In the genomic region with DNA sequence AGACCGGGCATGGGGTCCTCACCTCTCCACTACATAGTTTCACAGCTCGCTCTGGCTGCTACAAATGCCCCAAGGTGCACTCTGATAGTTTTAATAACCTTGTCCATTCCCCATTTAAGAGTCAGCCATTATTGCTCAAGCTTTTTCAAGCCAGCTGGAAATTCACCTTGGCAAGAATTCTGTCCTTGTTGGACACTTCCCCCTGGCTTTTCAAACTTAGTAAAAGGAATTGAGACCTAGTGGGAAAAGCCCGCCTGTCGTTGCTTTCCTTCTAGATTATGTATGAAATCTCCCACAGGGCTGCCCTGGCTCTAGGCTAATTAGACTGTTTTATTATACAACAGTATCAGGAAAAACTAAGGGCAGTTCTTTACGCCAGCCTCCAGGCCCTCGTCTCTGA, we compare ENCODE assay signal across 20 cellular contexts.
DNase-seq lines count a peak whose midpoint lies in the region; ATAC-seq, FAIRE-seq and TF ChIP-seq lines count a peak whose summit lies in the region.
"Had no signal": no experiment of that assay in that cellular context is flagged by ENCODE, and none has a peak within 500 bp of the region (broad histone marks: within the 10 kb centered on the region; RNA-seq: fewer than 3 reads in every experiment).

No MANE protein-coding gene starts in this region.

- H3K4me1 ChIP-seq in left ventricle myocardium inferior (no peaks in the 10 kb centered on the region), aorta (ENCODE audit: control insufficient read depth in 1 of 2, insufficient read depth in 2 of 2, low read length in 2 of 2) (peaks cover 2 to 15% of the 10 kb centered on the region in 2 donors)

- TF ChIP-seq CTCF in cardiac fibroblast (IDR thresholded peaks at IDR 0.05; ENCODE audit: low read depth, low read length), result no peak
- no peak for TF ChIP-seq CTCF in left ventricle myocardium inferior (IDR thresholded peaks at IDR 0.05; ENCODE audit: borderline replicate concordance)

- ATAC-seq in aorta (ENCODE audit: low FRiP score), result peak; percentile 36
- ATAC-seq: GM23338, K562 had no signal

- WGBS in aorta, 2 donors, result 12% methylated on average over 6 of the region's 6 CpGs

- H3K4me3 ChIP-seq in cardiac fibroblast (replicated peaks in 1 of 2; ENCODE audit: low read depth in 2 of 2, low read length in 2 of 2) (no peak overlapping the region), left ventricle myocardium inferior (no peak overlapping the region), aorta (ENCODE audit: low read length in 2 of 2) (no peak overlapping the region)
- H3K4me3 ChIP-seq: GM23338, K562 had no signal

- CTCF ChIA-PET in activated naive CD4-positive, alpha-beta T cell treated with anti-CD3 and anti-CD28 coated beads for 36 hours (lab: Charles Lee), result no interaction called here

- FAIRE-seq in GM12891 (lab: Jason Lieb, UNC), result no peak
- FAIRE-seq: K562 had no signal

- no peak for TF ChIP-seq POLR2A in GM12891 (IDR thresholded peaks at IDR 0.05; ENCODE audit: low read depth, low read length)

- H3K27me3 ChIP-seq in left ventricle myocardium inferior (ENCODE audit: low read depth), result peaks cover 17% of the 10 kb centered on the region
- peaks cover 0 to 1% of the 10 kb centered on the region in 2 donors for H3K27me3 ChIP-seq in aorta (ENCODE audit: control insufficient read depth in 1 of 2, insufficient read depth in 2 of 2, low read length in 1 of 2)

- peak; percentile 28 to 33 for DNase-seq in cardiac fibroblast (ENCODE audit: low read depth in 2 of 2)
- DNase-seq in left ventricle myocardium inferior, result peak; percentile 15
- peak; percentile 1 for DNase-seq in midbrain (lab: John Stamatoyannopoulos, UW)
- DNase-seq in aorta, result no peak
- DNase-seq in GM12891 (ENCODE audit: insufficient read length, low spot score), result no peak
- no peak for DNase-seq in NCI-H1417 treated with DMSO at 0.1 percent for 48 hours (lab: John Stamatoyannopoulos, UW)
- no peak for DNase-seq in activated naive CD4-positive, alpha-beta T cell treated with anti-CD3 and anti-CD28 coated beads for 36 hours
- DNase-seq: Calu3; CD4-positive, alpha-beta memory T cell; DMS53; MV-4-11; NCI-H1417; NCI-H1930; NCI-H2171; NCI-H446; NCI-H69; NK-92 treated with Interleukin-12 subunit alpha and Interleukin-12 subunit beta, amount 100 ng/mL, for 24 hours had no signal

- no peaks in the 10 kb centered on the region for H3K36me3 Mint-ChIP-seq in activated naive CD4-positive, alpha-beta T cell treated with anti-CD3 and anti-CD28 coated beads for 36 hours (ENCODE audit: low read depth)
- H3K36me3 Mint-ChIP-seq: CD4-positive, alpha-beta memory T cell had no signal

- H3K36me3 ChIP-seq in left ventricle myocardium inferior (no peaks in the 10 kb centered on the region), aorta (ENCODE audit: control insufficient read depth in 1 of 2, insufficient read depth in 2 of 2, low read length in 1 of 2) (no peaks in the 10 kb centered on the region)

- H3K9me3 ChIP-seq in left ventricle myocardium inferior (replicated peaks) (no peaks in the 10 kb centered on the region), aorta (ENCODE audit: control insufficient read depth, low read length) (no peaks in the 10 kb centered on the region)

- no peaks in the 10 kb centered on the region for H3K9me3 Mint-ChIP-seq in activated naive CD4-positive, alpha-beta T cell treated with anti-CD3 and anti-CD28 coated beads for 36 hours
- H3K9me3 Mint-ChIP-seq: CD4-positive, alpha-beta memory T cell; GM23338 had no signal

- no peaks in the 10 kb centered on the region for H3K27me3 Mint-ChIP-seq in activated naive CD4-positive, alpha-beta T cell treated with anti-CD3 and anti-CD28 coated beads for 36 hours (ENCODE audit: low read depth)
- H3K27me3 Mint-ChIP-seq: CD4-positive, alpha-beta memory T cell had no signal

- peak overlapping the region; percentile 31 for H3K27ac ChIP-seq in left ventricle myocardium inferior (replicated peaks)
- peak overlapping the region; percentile 43 to 78 for H3K27ac ChIP-seq in aorta (ENCODE audit: low read depth in 1 of 2, low read length in 2 of 2)

- H3K4me1 Mint-ChIP-seq in activated naive CD4-positive, alpha-beta T cell treated with anti-CD3 and anti-CD28 coated beads for 36 hours (ENCODE audit: low read depth), result peaks cover 4% of the 10 kb centered on the region
- H3K4me1 Mint-ChIP-seq: B cell, GM23338 had no signal

- intact Hi-C loops in left ventricle myocardium inferior (cut with micrococcal nuclease) (no loop called here), aorta (cut with DNase I) (no loop called here)
- intact Hi-C loops in activated naive CD4-positive, alpha-beta T cell treated with anti-CD3 and anti-CD28 coated beads for 36 hours (cut with micrococcal nuclease), result no loop called here

- no peak overlapping the region for H3K4me3 Mint-ChIP-seq in activated naive CD4-positive, alpha-beta T cell treated with anti-CD3 and anti-CD28 coated beads for 36 hours
- H3K4me3 Mint-ChIP-seq: B cell; CD4-positive, alpha-beta memory T cell; GM23338 had no signal

- no peak overlapping the region for H3K27ac Mint-ChIP-seq in activated naive CD4-positive, alpha-beta T cell treated with anti-CD3 and anti-CD28 coated beads for 36 hours
- H3K27ac Mint-ChIP-seq: B cell, GM23338 had no signal

TF ChIP-seq in GM12891, 5 proteins besides CTCF, POLR2A, EP300 and RAD21:
- TF ChIP-seq TAF1 (IDR thresholded peaks at IDR 0.05; ENCODE audit: low read depth, low read length) (no peak), POLR2AphosphoS5 (IDR thresholded peaks at IDR 0.05; ENCODE audit: low read depth, low read length) (no peak), POU2F2 (IDR thresholded peaks at IDR 0.05; ENCODE audit: low read depth, low read length) (no peak), SPI1 (IDR thresholded peaks at IDR 0.05; ENCODE audit: low read depth, low read length) (no peak), PAX5 (IDR thresholded peaks at IDR 0.05; ENCODE audit: insufficient read depth, low read length, severe bottlenecking) (no peak)

Comparison
In these comparisons a context has a peak if more than half of its experiments do, and no peak if none do; other contexts are left out.
1. DNase-seq: peak in cardiac fibroblast (2 of 2), left ventricle myocardium inferior (single experiment) and midbrain (single experiment); none in aorta (0 of 2), GM12891 (single experiment), NCI-H1417 treated with DMSO at 0.1 percent for 48 hours (single experiment) and activated naive CD4-positive, alpha-beta T cell treated with anti-CD3 and anti-CD28 coated beads for 36 hours (single experiment).